13 cellular contexts compared by ENCODE assay signal in genomic region chr2:28747714-28748113, GRCh38. TPM values are rescaled to one million over a fixed set of nuclear protein-coding genes. Genes with fewer than 3 reads are reported as not detected.
DNase-seq lines count a peak whose midpoint lies in the region; ATAC-seq lines count a peak whose summit lies in the region.
"Had no signal": no experiment of that assay in that cellular context is flagged by ENCODE, and none has a peak within 500 bp of the region (broad histone marks: within the 10 kb centered on the region; RNA-seq: fewer than 3 reads in every experiment).

No MANE protein-coding gene starts in this region.

- H3K9me3 Mint-ChIP-seq in T-helper 1 cell treated with Interleukin-12 subunit alpha and Interleukin-12 subunit beta and Interleukin-4 antibody, amounts not matched to agents 30 μg/mL and 1 μg/mL, for 36 hours: no peaks in the 10 kb centered on the region
- no peaks in the 10 kb centered on the region for H3K9me3 Mint-ChIP-seq in dendritic cell treated with granulocyte-macrophage colony-stimulating factor and Interleukin-4, amounts not matched to agents 40 ng/mL and 50 ng/mL, for 4 days
- no peaks in the 10 kb centered on the region for H3K9me3 Mint-ChIP-seq in stimulated activated naive B cell treated with anti-CD40 and anti-IgM and Interleukin-4, amounts not matched to agents 10 μg/mL and 1 μg/mL and 100 μg/mL, for 72 hours
- H3K9me3 Mint-ChIP-seq: mesothelial cell of epicardium had no signal

- no peak for ATAC-seq in stimulated activated naive B cell treated with anti-CD40 and anti-IgM and Interleukin-4, amounts not matched to agents 10 μg/mL and 1 μg/mL and 100 μg/mL, for 72 hours (replicated peaks)
- no peak for ATAC-seq in left lobe of liver
- no peak for ATAC-seq in HG02852 (IDR thresholded peaks at IDR 0.05; ENCODE audit: unreplicated experiment)
- ATAC-seq: HepG2 had no signal

- H3K27ac Mint-ChIP-seq in T-helper 1 cell treated with Interleukin-12 subunit alpha and Interleukin-12 subunit beta and Interleukin-4 antibody, amounts not matched to agents 30 μg/mL and 1 μg/mL, for 36 hours: peak overlapping the region; percentile 55
- peak overlapping the region; percentile 19 for H3K27ac Mint-ChIP-seq in dendritic cell treated with granulocyte-macrophage colony-stimulating factor and Interleukin-4, amounts not matched to agents 40 ng/mL and 50 ng/mL, for 4 days
- peak overlapping the region; percentile 82 for H3K27ac Mint-ChIP-seq in stimulated activated naive B cell treated with anti-CD40 and anti-IgM and Interleukin-4, amounts not matched to agents 10 μg/mL and 1 μg/mL and 100 μg/mL, for 72 hours
- H3K27ac Mint-ChIP-seq: mesothelial cell of epicardium had no signal

- H3K36me3 Mint-ChIP-seq in T-helper 1 cell treated with Interleukin-12 subunit alpha and Interleukin-12 subunit beta and Interleukin-4 antibody, amounts not matched to agents 30 μg/mL and 1 μg/mL, for 36 hours (ENCODE audit: low read depth): peaks cover 3% of the 10 kb centered on the region
- H3K36me3 Mint-ChIP-seq in dendritic cell treated with granulocyte-macrophage colony-stimulating factor and Interleukin-4, amounts not matched to agents 40 ng/mL and 50 ng/mL, for 4 days (ENCODE audit: low read depth): peaks cover 12% of the 10 kb centered on the region
- peaks cover 0 to 4% of the 10 kb centered on the region in 2 donors for H3K36me3 Mint-ChIP-seq in stimulated activated naive B cell treated with anti-CD40 and anti-IgM and Interleukin-4, amounts not matched to agents 10 μg/mL and 1 μg/mL and 100 μg/mL, for 72 hours
- H3K36me3 Mint-ChIP-seq: mesothelial cell of epicardium had no signal

- peaks cover 34% of the 10 kb centered on the region for H3K4me1 Mint-ChIP-seq in T-helper 1 cell treated with Interleukin-12 subunit alpha and Interleukin-12 subunit beta and Interleukin-4 antibody, amounts not matched to agents 30 μg/mL and 1 μg/mL, for 36 hours (ENCODE audit: low read depth)
- H3K4me1 Mint-ChIP-seq in dendritic cell treated with granulocyte-macrophage colony-stimulating factor and Interleukin-4, amounts not matched to agents 40 ng/mL and 50 ng/mL, for 4 days (ENCODE audit: low read depth): peaks cover 41% of the 10 kb centered on the region
- peaks cover 18 to 21% of the 10 kb centered on the region in 2 donors for H3K4me1 Mint-ChIP-seq in stimulated activated naive B cell treated with anti-CD40 and anti-IgM and Interleukin-4, amounts not matched to agents 10 μg/mL and 1 μg/mL and 100 μg/mL, for 72 hours

- no peaks in the 10 kb centered on the region for H3K27me3 Mint-ChIP-seq in T-helper 1 cell treated with Interleukin-12 subunit alpha and Interleukin-12 subunit beta and Interleukin-4 antibody, amounts not matched to agents 30 μg/mL and 1 μg/mL, for 36 hours (ENCODE audit: low read depth)
- no peaks in the 10 kb centered on the region for H3K27me3 Mint-ChIP-seq in dendritic cell treated with granulocyte-macrophage colony-stimulating factor and Interleukin-4, amounts not matched to agents 40 ng/mL and 50 ng/mL, for 4 days
- H3K27me3 Mint-ChIP-seq in stimulated activated naive B cell treated with anti-CD40 and anti-IgM and Interleukin-4, amounts not matched to agents 10 μg/mL and 1 μg/mL and 100 μg/mL, for 72 hours: no peaks in the 10 kb centered on the region

- intact Hi-C loops in dendritic cell treated with granulocyte-macrophage colony-stimulating factor and Interleukin-4, amounts not matched to agents 40 ng/mL and 50 ng/mL, for 4 days (cut with micrococcal nuclease): no loop called here

- peak overlapping the region; percentile 23 for H3K4me3 Mint-ChIP-seq in T-helper 1 cell treated with Interleukin-12 subunit alpha and Interleukin-12 subunit beta and Interleukin-4 antibody, amounts not matched to agents 30 μg/mL and 1 μg/mL, for 36 hours
- H3K4me3 Mint-ChIP-seq in dendritic cell treated with granulocyte-macrophage colony-stimulating factor and Interleukin-4, amounts not matched to agents 40 ng/mL and 50 ng/mL, for 4 days: no peak overlapping the region
- no peak overlapping the region for H3K4me3 Mint-ChIP-seq in stimulated activated naive B cell treated with anti-CD40 and anti-IgM and Interleukin-4, amounts not matched to agents 10 μg/mL and 1 μg/mL and 100 μg/mL, for 72 hours
- H3K4me3 Mint-ChIP-seq: mesothelial cell of epicardium had no signal

- DNase-seq in T-helper 1 cell (no peak), NCI-H2196 (lab: John Stamatoyannopoulos, UW; ENCODE audit: unreplicated experiment) (peak; percentile 54), COLO829 (ENCODE audit: low spot score) (no peak), left lobe of liver (ENCODE audit: low spot score) (no peak)
- DNase-seq in stimulated activated naive B cell treated with anti-CD40 and anti-IgM and Interleukin-4, amounts not matched to agents 10 μg/mL and 1 μg/mL and 100 μg/mL, for 72 hours: no peak
- DNase-seq: DND-41, HCEC 1CT, NCI-H187 had no signal

RNA-seq across cellular contexts. Expression of gene PPP1CB, which starts 3.9 kb away (rescaled TPM):
- 76.0 TPM for total RNA-seq in left lobe of liver

Comparison
In these comparisons a context has a peak if more than half of its experiments do, and no peak if none do; other contexts are left out.
1. H3K27ac Mint-ChIP-seq: peak in every context shown above with its lines; median percentile 82 in stimulated activated naive B cell treated with anti-CD40 and anti-IgM and Interleukin-4, amounts not matched to agents 10 μg/mL and 1 μg/mL and 100 μg/mL, for 72 hours; 55 in T-helper 1 cell treated with Interleukin-12 subunit alpha and Interleukin-12 subunit beta and Interleukin-4 antibody, amounts not matched to agents 30 μg/mL and 1 μg/mL, for 36 hours; 19 in dendritic cell treated with granulocyte-macrophage colony-stimulating factor and Interleukin-4, amounts not matched to agents 40 ng/mL and 50 ng/mL, for 4 days.